ENCODE assay signal across 8 cellular contexts in genomic region chr19:55339225-55340143, GRCh38. TPM values are rescaled to one million over a fixed set of nuclear protein-coding genes. Genes with fewer than 3 reads are reported as not detected.
DNase-seq lines count a peak whose midpoint lies in the region; ATAC-seq and TF ChIP-seq lines count a peak whose summit lies in the region.

Gene KMT5C, plus strand, starts transcription at chr19:55339876. Its CDS starts 2,061 bp downstream, at chr19:55341937.

- peaks cover 10 to 35% (median 22%) of the 10 kb centered on the region in 6 donors for H3K4me1 ChIP-seq in spleen

- peak within 1 kb of the TSS; percentile 72 to 97 (median 91) for H3K27ac ChIP-seq in spleen

- intact Hi-C loops in spleen (cut with DNase I; ENCODE audit: low total_unique reads), result no loop called here

- TF ChIP-seq POLR2A in spleen (IDR thresholded peaks at IDR 0.05), result peak; percentile 32 to 85 (median 38)

- H3K36me3 ChIP-seq in spleen, result peaks cover 0 to 29% (median 0%) of the 10 kb centered on the region in 6 donors

- WGBS in spleen, 5 donors, result 0 to 1% (median 1%) methylated on average over 43 to 76 of the region's 84 CpGs

- peaks cover 0 to 39% (median 0%) of the 10 kb centered on the region in 7 donors for H3K27me3 ChIP-seq in spleen (replicated peaks in 1 of 7)

- H3K4me3 ChIP-seq in AG09309 (ENCODE audit: control insufficient read depth, low read depth, low read length) (peak within 1 kb of the TSS; percentile 77), spleen (peak within 1 kb of the TSS; percentile 45 to 75 (median 58))

- H3K9me3 ChIP-seq in spleen, result no peaks in the 10 kb centered on the region

- ATAC-seq in GM19023 (IDR thresholded peaks at IDR 0.05; ENCODE audit: unreplicated experiment) (peak; percentile 83), HG03280 (IDR thresholded peaks at IDR 0.05; ENCODE audit: unreplicated experiment) (peak; percentile 83)

- peak; percentile 100 for DNase-seq in AG09309 (ENCODE audit: low read depth)
- DNase-seq in NCI-H345 treated with DMSO at 0.1 percent for 48 hours (lab: John Stamatoyannopoulos, UW; ENCODE audit: unreplicated experiment), result peak; percentile 100
- DNase-seq in activated CD4-positive, CD25-positive, alpha-beta regulatory T cell (lab: John Stamatoyannopoulos, UW), result peak; percentile 100
- DNase-seq in central memory CD4-positive, alpha-beta T cell, result peak; percentile 100
- peak; percentile 100 for DNase-seq in inferior parietal cortex (ENCODE audit: extremely low spot score)
- peak; percentile 100 for DNase-seq in spleen

- TF ChIP-seq CTCF in AG09309 (IDR thresholded peaks at IDR 0.05; ENCODE audit: control insufficient read depth, insufficient read depth, low read depth, low read length, missing control alignments) (peak; percentile 39), spleen (IDR thresholded peaks at IDR 0.05 in 8 of 11, conservative IDR thresholded peaks at IDR 0.05 in 3 of 11) (peak; percentile 35 to 85 (median 66))

RNA-seq across cellular contexts. Expression of gene KMT5C, which starts in this region (rescaled TPM):
- total RNA-seq in spleen, result 10 to 100 TPM; 10.5 to 18.1 (median 12.8) TPM
- polyA plus RNA-seq in spleen, result 10 to 100 TPM in 1 of 3 donors, 1 to 10 TPM in 2; 5.7 to 12.2 (median 7.8) TPM

Comparison
In these comparisons a context has a peak if more than half of its experiments do, and no peak if none do; other contexts are left out.
1. Peak in every context shown above with its lines: DNase-seq, ATAC-seq, H3K4me3 ChIP-seq and H3K27ac ChIP-seq.